ENCODE assay signal across 8 cellular contexts in genomic region chr16:29179401-29180205, GRCh38.
DNase-seq lines count a peak whose midpoint lies in the region; ATAC-seq and TF ChIP-seq lines count a peak whose summit lies in the region.
"Not testable (repeated sequence)": the region's sequence is repeated elsewhere in the genome, so short reads cannot be mapped to it uniquely, and the experiment has no call there.

No MANE protein-coding gene starts in this region.

- not testable (repeated sequence) for H3K4me1 ChIP-seq in transverse colon

- peak overlapping the region in 3 of 4 donors; percentile 21 to 45 (median 21) for H3K27ac ChIP-seq in transverse colon

- DNase-seq in Ammon's horn (ENCODE audit: low spot score) (peak; percentile 50), choroid plexus epithelial cell (ENCODE audit: low read depth) (peak; percentile 30), foreskin fibroblast (peak in 1 of 2 donors; percentile 53), iPS-NIHi11 (ENCODE audit: low spot score) (peak; percentile 46), pons (ENCODE audit: low spot score) (peak; percentile 11)
- DNase-seq in HFF-Myc (ENCODE audit: extremely low read depth, low read depth); transverse colon: not testable (repeated sequence)

- H3K4me3 ChIP-seq in HFF-Myc (replicated peaks; ENCODE audit: low read depth, low read length); choroid plexus epithelial cell (ENCODE audit: low read depth, low read length); foreskin fibroblast (ENCODE audit: low read depth in 1 of 2, low read length in 2 of 2); transverse colon: not testable (repeated sequence)

- not testable (repeated sequence) for H3K9me3 ChIP-seq in transverse colon

- not testable (repeated sequence) for TF ChIP-seq POLR2A in transverse colon (IDR thresholded peaks at IDR 0.05)

- in situ Hi-C loops in transverse colon (cut with MboI; ENCODE audit: low pct_ligation_motif_present in 1 of 4, low pct_unique_long_range_greater_than_20kb in 1 of 4, low sequenced_read_pairs in 3 of 4) = not testable (repeated sequence)

- H3K27me3 ChIP-seq in transverse colon = not testable (repeated sequence)

- not testable (repeated sequence) for H3K36me3 ChIP-seq in transverse colon

- 84% methylated on average over 18 of the region's 25 CpGs; no CpG with 5 or more reads in 1 of the 2 donors for WGBS in transverse colon (ENCODE audit: low coverage in 1 of 2), 2 donors

- intact Hi-C loops in transverse colon (cut with DNase I; ENCODE audit: low total_unique reads) = not testable (repeated sequence)

- peak; percentile 23 for TF ChIP-seq CTCF in HFF-Myc (IDR thresholded peaks at IDR 0.05; ENCODE audit: low read depth, low read length, missing control alignments)
- TF ChIP-seq CTCF in choroid plexus epithelial cell (conservative IDR thresholded peaks at IDR 0.05; ENCODE audit: low read depth, low read length) = peak; percentile 44
- TF ChIP-seq CTCF in foreskin fibroblast (IDR thresholded peaks at IDR 0.05; ENCODE audit: low read depth, low read length) = peak; percentile 21
- not testable (repeated sequence) for TF ChIP-seq CTCF in transverse colon (IDR thresholded peaks at IDR 0.05)

- not testable (repeated sequence) for ATAC-seq in SK-N-SH treated with all-trans-retinoic acid at 6 μM for 48 hours

- not testable (repeated sequence) for TF ChIP-seq EP300 in transverse colon (IDR thresholded peaks at IDR 0.05; ENCODE audit: low read depth)

TF ChIP-seq in SK-N-SH treated with all-trans-retinoic acid at 6 μM for 48 hours, 23 proteins besides CTCF, POLR2A, EP300 and RAD21:
- 0 out of 2 replicates have a peak, but pooled peaks have one; percentile 12 for TF ChIP-seq TCF4 (CRISPR knock-in tag; IDR thresholded peaks at IDR 0.05; ENCODE audit: borderline replicate concordance)
